23 cellular contexts compared by ENCODE assay signal in genomic region chr21:45932922-45933502, GRCh38.
"Had no signal": no experiment of that assay in that cellular context is flagged by ENCODE, and none has a peak within 500 bp of the region (broad histone marks: within the 10 kb centered on the region; RNA-seq: fewer than 3 reads in every experiment).

No MANE protein-coding gene starts in this region.

- H3K4me3 Mint-ChIP-seq: activated naive CD4-positive, alpha-beta T cell treated with anti-CD3 and anti-CD28 coated beads, Interleukin-2, amount 50 U/mL, for 24 hours; brain; natural killer cell; neural progenitor cell had no signal

- H3K27ac ChIP-seq: adrenal gland, cardiac muscle cell, colonic mucosa, left ventricle myocardium inferior, neural progenitor cell, right atrium auricular region, testis, transverse colon, VCaP had no signal

- H3K27ac Mint-ChIP-seq: activated naive CD4-positive, alpha-beta T cell treated with anti-CD3 and anti-CD28 coated beads, Interleukin-2, amount 50 U/mL, for 24 hours; brain; natural killer cell; neural progenitor cell had no signal

- DNase-seq: activated CD4-positive, alpha-beta T cell treated with anti-CD3 and anti-CD28 coated beads, Interleukin-2, amount 50 U/mL, for 1 hour; activated CD8-positive, alpha-beta memory T cell treated with anti-CD3 and anti-CD28 coated beads, Interleukin-2, amount 50 U/mL, for 4 hours; activated gamma-delta T cell; adrenal gland; cerebellar nuclear complex; colonic mucosa; effector memory CD4-positive, alpha-beta T cell; left ventricle myocardium inferior; mesendoderm; natural killer cell; occipital lobe; stimulated activated CD4-positive, alpha-beta T cell treated with anti-CD3 and anti-CD28 coated beads, Interleukin-2, amount 100 ng/mL, for 48 hours; stimulated activated naive CD8-positive, alpha-beta T cell treated with anti-CD3 and anti-CD28 coated beads, Interleukin-15, Interleukin-2, amounts not matched to agents 100 U/mL and 50 U/mL, for 24 hours; T-helper 9 cell; testis; transverse colon had no signal

- H3K27me3 Mint-ChIP-seq: activated naive CD4-positive, alpha-beta T cell treated with anti-CD3 and anti-CD28 coated beads, Interleukin-2, amount 50 U/mL, for 24 hours had no signal

- H3K4me3 ChIP-seq: adrenal gland, cardiac muscle cell, colonic mucosa, left ventricle myocardium inferior, lung, neural progenitor cell, right atrium auricular region, testis, transverse colon had no signal

- H3K9me3 ChIP-seq: colonic mucosa, testis, transverse colon had no signal

- H3K4me2 ChIP-seq: neural progenitor cell had no signal

- H3K4me1 Mint-ChIP-seq: activated naive CD4-positive, alpha-beta T cell treated with anti-CD3 and anti-CD28 coated beads, Interleukin-2, amount 50 U/mL, for 24 hours; brain; natural killer cell had no signal

- H3K9me3 Mint-ChIP-seq: activated naive CD4-positive, alpha-beta T cell treated with anti-CD3 and anti-CD28 coated beads, Interleukin-2, amount 50 U/mL, for 24 hours; natural killer cell; neural progenitor cell had no signal

- H3K36me3 Mint-ChIP-seq: activated naive CD4-positive, alpha-beta T cell treated with anti-CD3 and anti-CD28 coated beads, Interleukin-2, amount 50 U/mL, for 24 hours; natural killer cell; neural progenitor cell had no signal

- H2AFZ ChIP-seq: neural progenitor cell had no signal

- H3K4me1 ChIP-seq: adrenal gland, colonic mucosa, left ventricle myocardium inferior, neural progenitor cell, right atrium auricular region, testis, transverse colon had no signal

- H3K36me3 ChIP-seq: adrenal gland, cardiac muscle cell, colonic mucosa, neural progenitor cell, right atrium auricular region, transverse colon had no signal
